In the genomic region with DNA sequence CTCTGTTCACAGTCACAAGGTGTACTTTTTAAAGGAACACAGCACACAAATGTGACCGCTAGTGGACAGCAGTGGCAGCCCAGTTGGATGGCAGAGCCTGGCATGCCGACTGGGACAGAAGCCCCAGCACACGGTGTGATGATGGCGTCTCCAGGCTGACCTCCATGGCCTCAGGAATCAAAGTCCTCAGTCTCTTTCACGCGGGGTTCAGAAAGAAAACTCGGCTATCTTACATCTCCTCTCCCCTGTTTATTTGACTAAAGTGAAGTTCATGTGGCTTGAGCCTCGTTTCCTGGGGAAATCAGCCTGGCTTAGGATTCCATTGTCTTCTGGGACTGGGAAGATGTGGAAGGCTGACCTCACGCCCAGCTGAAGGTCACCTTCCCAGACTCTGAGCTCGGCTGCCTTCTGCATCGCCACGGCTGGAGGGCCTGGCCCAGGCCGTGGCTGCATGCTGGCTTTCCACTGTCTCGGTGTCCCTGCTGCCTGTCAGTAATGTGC, we compare ENCODE assay signal across 11 cellular contexts. TPM values are rescaled to one million over a fixed set of nuclear protein-coding genes. Genes with fewer than 3 reads are reported as not detected.
DNase-seq lines count a peak whose midpoint lies in the region; ATAC-seq and TF ChIP-seq lines count a peak whose summit lies in the region.
"Had no signal": no experiment of that assay in that cellular context is flagged by ENCODE, and none has a peak within 500 bp of the region (broad histone marks: within the 10 kb centered on the region; RNA-seq: fewer than 3 reads in every experiment).

No MANE protein-coding gene starts in this region.

- H3K9me3 ChIP-seq in RWPE2 (ENCODE audit: severe bottlenecking) (no peaks in the 10 kb centered on the region), endodermal cell (ENCODE audit: control insufficient read depth, low read length) (no peaks in the 10 kb centered on the region), lower lobe of right lung (no peaks in the 10 kb centered on the region), stomach smooth muscle (ENCODE audit: control insufficient read depth in 2 of 2, low read length in 2 of 2) (no peaks in the 10 kb centered on the region), MG63 (no peaks in the 10 kb centered on the region), MM.1S (replicated peaks; ENCODE audit: insufficient read depth, low read length) (no peaks in the 10 kb centered on the region)
- H3K9me3 ChIP-seq: Caco-2 had no signal

- no peak for TF ChIP-seq CTCF in RWPE2 (IDR thresholded peaks at IDR 0.05; ENCODE audit: poor library complexity, severe bottlenecking)
- TF ChIP-seq CTCF in endodermal cell (conservative IDR thresholded peaks at IDR 0.05), result no peak
- TF ChIP-seq CTCF in lower lobe of right lung (IDR thresholded peaks at IDR 0.05), result no peak
- no peak for TF ChIP-seq CTCF in MM.1S (IDR thresholded peaks at IDR 0.05; ENCODE audit: low read length)

- H3F3A ChIP-seq in MM.1S (ENCODE audit: insufficient read depth, low read length), result no peaks in the 10 kb centered on the region

- DNase-seq in RWPE2 (ENCODE audit: low spot score), result no peak
- DNase-seq in endodermal cell, result no peak
- no peak for DNase-seq in lower lobe of right lung
- no peak for DNase-seq in MG63
- DNase-seq in SIG-M5 (lab: John Stamatoyannopoulos, UW), result no peak
- DNase-seq in MM.1S, result no peak
- DNase-seq: Caco-2, NCI-H526 had no signal

- no peak overlapping the region for H3K4me2 ChIP-seq in MM.1S (ENCODE audit: low read depth, low read length)
- H3K4me2 ChIP-seq: KMS-11 had no signal

- H3K4me1 Mint-ChIP-seq in endodermal cell, result peaks cover 8% of the 10 kb centered on the region

- H3K27me3 ChIP-seq in RWPE2 (ENCODE audit: insufficient read depth, poor library complexity, severe bottlenecking) (no peaks in the 10 kb centered on the region), endodermal cell (ENCODE audit: control insufficient read depth, insufficient read depth, low read length, poor library complexity, severe bottlenecking) (no peaks in the 10 kb centered on the region), lower lobe of right lung (ENCODE audit: low read depth) (no peaks in the 10 kb centered on the region), stomach smooth muscle (ENCODE audit: control insufficient read depth in 1 of 2, insufficient read depth in 2 of 2, low read length in 2 of 2) (no peaks in the 10 kb centered on the region), MG63 (no peaks in the 10 kb centered on the region), MM.1S (replicated peaks; ENCODE audit: insufficient read depth, low read length) (no peaks in the 10 kb centered on the region)

- no peaks in the 10 kb centered on the region for H3K79me2 ChIP-seq in MM.1S (ENCODE audit: low read length)

- no peak overlapping the region for H3K9ac ChIP-seq in endodermal cell (ENCODE audit: extremely low read depth, low read length, poor library complexity, severe bottlenecking)
- no peak overlapping the region for H3K9ac ChIP-seq in stomach smooth muscle (ENCODE audit: low read length in 2 of 2)
- H3K9ac ChIP-seq in MM.1S (ENCODE audit: low read length), result no peak overlapping the region
- H3K9ac ChIP-seq: KMS-11 had no signal

- H3K27ac ChIP-seq in RWPE2 (ENCODE audit: poor library complexity, severe bottlenecking), result peak overlapping the region; percentile 21
- peak overlapping the region; percentile 88 for H3K27ac ChIP-seq in endodermal cell (ENCODE audit: low read depth, low read length)
- peak overlapping the region; percentile 84 for H3K27ac ChIP-seq in lower lobe of right lung
- peak overlapping the region; percentile 46 for H3K27ac ChIP-seq in stomach smooth muscle (ENCODE audit: low read length)
- H3K27ac ChIP-seq in MM.1S (ENCODE audit: low read length), result no peak overlapping the region
- H3K27ac ChIP-seq: KMS-11 had no signal

- H3K9me2 ChIP-seq in MM.1S (replicated peaks; ENCODE audit: insufficient read depth, low read length), result no peaks in the 10 kb centered on the region

- no peak overlapping the region for H3K27ac Mint-ChIP-seq in endodermal cell

- no peak overlapping the region for H2AFZ ChIP-seq in MM.1S (ENCODE audit: low read length)

- H3K4me1 ChIP-seq in RWPE2 (ENCODE audit: insufficient read depth, poor library complexity, severe bottlenecking), result peaks cover 5% of the 10 kb centered on the region
- H3K4me1 ChIP-seq in endodermal cell (ENCODE audit: control insufficient read depth, insufficient read depth, low read length), result peaks cover 4% of the 10 kb centered on the region
- peaks cover 72% of the 10 kb centered on the region for H3K4me1 ChIP-seq in lower lobe of right lung
- peaks cover 54% of the 10 kb centered on the region for H3K4me1 ChIP-seq in stomach smooth muscle (ENCODE audit: control insufficient read depth, insufficient read depth, low read length)
- H3K4me1 ChIP-seq in MM.1S (ENCODE audit: low read length), result no peaks in the 10 kb centered on the region

- H3K27me3 Mint-ChIP-seq in endodermal cell (ENCODE audit: insufficient read depth), result peaks cover 5% of the 10 kb centered on the region

- H3K36me3 Mint-ChIP-seq in endodermal cell (ENCODE audit: low read depth), result no peaks in the 10 kb centered on the region

- no peak for ATAC-seq in RWPE2 (ENCODE audit: low read depth)
- peak in 1 of 2 donors; percentile 24 for ATAC-seq in lower lobe of right lung
- ATAC-seq in HG02678 (IDR thresholded peaks at IDR 0.05; ENCODE audit: unreplicated experiment), result no peak

- no peaks in the 10 kb centered on the region for H4K20me1 ChIP-seq in MM.1S (ENCODE audit: insufficient read depth, low read length)

- H3K36me3 ChIP-seq in RWPE2 (ENCODE audit: low read depth) (peaks cover 14% of the 10 kb centered on the region), endodermal cell (ENCODE audit: control insufficient read depth, insufficient read depth, low read length) (no peaks in the 10 kb centered on the region), lower lobe of right lung (no peaks in the 10 kb centered on the region), stomach smooth muscle (ENCODE audit: control insufficient read depth in 2 of 2, insufficient read depth in 2 of 2, low read length in 2 of 2) (no peaks in the 10 kb centered on the region), MG63 (peaks cover 3% of the 10 kb centered on the region), MM.1S (replicated peaks; ENCODE audit: insufficient read depth, low read length) (no peaks in the 10 kb centered on the region)

- no peak overlapping the region for H3K4me3 Mint-ChIP-seq in endodermal cell

- 72 to 85% methylated on average over 12 to 14 of the region's 14 CpGs for WGBS in endodermal cell (ENCODE audit: insufficient coverage in 1 of 2, insufficient read length in 1 of 2), 2 experiments

- H3K4me3 ChIP-seq in RWPE2 (ENCODE audit: severe bottlenecking) (no peak overlapping the region), endodermal cell (ENCODE audit: low read length) (no peak overlapping the region), lower lobe of right lung (no peak overlapping the region), stomach smooth muscle (ENCODE audit: low read length in 2 of 2) (peak overlapping the region in 1 of 2 donors; percentile 22), MG63 (no peak overlapping the region), MM.1S (ENCODE audit: low read length) (no peak overlapping the region)

- H3K9me3 Mint-ChIP-seq in endodermal cell, result no peaks in the 10 kb centered on the region

- intact Hi-C loops in lower lobe of right lung (cut with DNase I), result no loop called here

RNA-seq across cellular contexts. Expression of a gene that starts 56.1 kb away (rescaled TPM):
- 10 to 100 TPM; 11.8 to 20.4 TPM for total RNA-seq in endodermal cell
- polyA plus RNA-seq in endodermal cell (2013, experiment 1 of 2), result 45.7 TPM
- 45.8 TPM for polyA plus RNA-seq in endodermal cell (2013, experiment 2 of 2)
- total RNA-seq in lower lobe of right lung, result 24.3 TPM
- 18.4 and 30.6 TPM in 2 replicates for total RNA-seq in MG63 (2014; rRNA removed; shearing (Covaris generic); ENCODE audit: low replicate concordance)
